ENCODE assay signal across 1 cellular context in the genomic region with DNA sequence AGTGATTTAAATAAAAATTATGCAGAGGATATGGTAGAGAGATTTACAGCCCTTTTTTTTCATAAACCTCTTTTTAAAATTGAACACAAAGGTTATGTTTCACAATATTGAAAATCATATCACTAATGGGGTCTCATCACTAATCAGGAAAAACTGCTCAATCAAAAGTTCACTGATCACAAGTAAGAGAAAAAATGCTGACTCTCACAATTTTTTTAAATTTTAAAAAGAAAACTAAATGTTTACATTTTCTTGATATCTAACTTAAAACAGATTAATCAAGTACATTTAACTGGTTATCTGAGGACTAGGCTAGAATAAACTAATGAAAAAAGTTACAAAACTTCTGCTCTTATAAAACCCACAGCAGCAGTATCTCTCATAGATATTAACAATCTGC.
A peak's percentile ranks its signal among the peaks of the same experiment; 100 is the strongest.
TF ChIP-seq lines count a peak whose summit lies in the region.

No MANE protein-coding gene starts in this region.

TF ChIP-seq in HepG2, 621 proteins besides CTCF, POLR2A, EP300 and RAD21:
- no peak for TF ChIP-seq ARNT2 (CRISPR knock-in tag; IDR thresholded peaks at IDR 0.05; ENCODE audit: low read depth)
- no peak for TF ChIP-seq RXRA (CRISPR knock-in tag; IDR thresholded peaks at IDR 0.05)
- TF ChIP-seq JARID2 (CRISPR knock-in tag; IDR thresholded peaks at IDR 0.05; ENCODE audit: insufficient replicate concordance), result no peak
- TF ChIP-seq MAFK (conservative IDR thresholded peaks at IDR 0.05 in 1 of 2, IDR thresholded peaks at IDR 0.05 in 1 of 2; ENCODE audit: low read length in 2 of 2), result peak; percentile 91 to 97
- TF ChIP-seq MAFF (IDR thresholded peaks at IDR 0.05; ENCODE audit: low read depth, low read length), result peak; percentile 94
TF ChIP-seq in HepG2: peak in this region for 2.
